ENCODE assay signal across 1 cellular context in the genomic region with DNA sequence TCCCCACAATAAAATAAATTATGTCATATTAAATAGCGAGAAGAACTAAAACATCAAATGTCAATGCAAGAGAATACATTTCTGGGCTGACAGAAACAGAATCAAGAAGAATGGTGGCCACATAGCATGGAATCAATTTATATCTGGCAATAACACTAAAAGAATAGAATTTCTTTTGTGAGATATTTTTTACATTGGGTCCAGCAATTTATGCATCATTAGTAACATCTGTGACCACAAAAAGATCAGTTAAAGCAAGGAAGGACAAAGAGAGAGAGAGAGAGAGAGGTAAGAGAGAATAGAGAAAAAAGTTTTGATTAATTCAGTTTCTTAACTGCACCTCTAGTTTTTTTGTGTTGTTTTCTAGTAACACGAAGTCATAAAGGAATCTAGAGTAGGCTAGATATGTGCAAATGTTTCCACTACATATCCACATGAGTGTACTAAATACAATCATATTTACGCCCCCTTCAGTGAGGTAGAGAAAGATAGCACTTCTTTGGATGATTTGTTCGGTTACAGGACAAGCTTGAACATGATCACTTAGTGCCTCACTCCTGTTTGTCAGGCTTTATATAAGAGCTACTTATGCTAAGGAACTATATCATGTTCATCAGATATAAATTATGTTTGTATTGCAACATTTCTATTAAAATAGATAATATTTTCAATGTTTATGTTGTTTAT.
TF ChIP-seq lines count a peak whose summit lies in the region.

No MANE protein-coding gene starts in this region.

TF ChIP-seq in IMR-90, 13 proteins besides CTCF, POLR2A, EP300 and RAD21:
- no peak for TF ChIP-seq NFE2L2 (IDR thresholded peaks at IDR 0.05; ENCODE audit: low read depth, low read length)
- no peak for TF ChIP-seq MAFK (IDR thresholded peaks at IDR 0.05; ENCODE audit: low read depth, low read length)
- no peak for TF ChIP-seq BHLHE40 (IDR thresholded peaks at IDR 0.05; ENCODE audit: low read depth, low read length)
- no peak for TF ChIP-seq SMC3 (IDR thresholded peaks at IDR 0.05; ENCODE audit: low read depth, low read length)
